Comparison of ENCODE assay signal across 13 cellular contexts in genomic region chr11:116834535-116835041, GRCh38. TPM values are rescaled to one million over a fixed set of nuclear protein-coding genes. Genes with fewer than 3 reads are reported as not detected.
DNase-seq lines count a peak whose midpoint lies in the region; ATAC-seq and TF ChIP-seq lines count a peak whose summit lies in the region.
"Not testable (repeated sequence)": the region's sequence is repeated elsewhere in the genome, so short reads cannot be mapped to it uniquely, and the experiment has no call there.
"Had no signal": no experiment of that assay in that cellular context is flagged by ENCODE, and none has a peak within 500 bp of the region (broad histone marks: within the 10 kb centered on the region; RNA-seq: fewer than 3 reads in every experiment).

No MANE protein-coding gene starts in this region.

- H3K4me2 ChIP-seq in DND-41 (ENCODE audit: insufficient read depth, low read length): peak overlapping the region; percentile 87

- not testable (repeated sequence) for H3K9me3 Mint-ChIP-seq in T-helper 2 cell treated with Interferon-gamma antibody and Interleukin-4, amounts not matched to agents 5 μg/mL and 100 μg/mL, for 36 hours; activated T-helper 1 cell treated with anti-CD3 and anti-CD28 coated beads, Interleukin-12 subunit alpha, Interleukin-12 subunit beta, Interleukin-2, Interleukin-4 antibody, amounts not matched to agents 30 ng/mL and 10 ng/mL and 1 ng/mL, durations not matched to agents 14 hours and 24 hours and 36 hours; central memory CD8-positive, alpha-beta T cell; immature natural killer cell; natural killer cell; stimulated activated effector memory CD8-positive, alpha-beta T cell treated with anti-CD3 and anti-CD28 coated beads, Interleukin-12 subunit alpha, Interleukin-12 subunit beta, amount 100 ng/mL, for 72 hours

- not testable (repeated sequence) for H3K79me2 ChIP-seq in DND-41 (ENCODE audit: insufficient read depth, low read length)

- not testable (repeated sequence) for H3K36me3 Mint-ChIP-seq in T-helper 2 cell treated with Interferon-gamma antibody and Interleukin-4, amounts not matched to agents 5 μg/mL and 100 μg/mL, for 36 hours (ENCODE audit: low read depth); activated T-helper 1 cell treated with anti-CD3 and anti-CD28 coated beads, Interleukin-12 subunit alpha, Interleukin-12 subunit beta, Interleukin-2, Interleukin-4 antibody, amounts not matched to agents 30 ng/mL and 10 ng/mL and 1 ng/mL, durations not matched to agents 14 hours and 24 hours and 36 hours (ENCODE audit: low read depth); central memory CD8-positive, alpha-beta T cell (ENCODE audit: insufficient read depth); immature natural killer cell; natural killer cell; stimulated activated effector memory CD8-positive, alpha-beta T cell treated with anti-CD3 and anti-CD28 coated beads, Interleukin-12 subunit alpha, Interleukin-12 subunit beta, amount 100 ng/mL, for 72 hours

- TF ChIP-seq CTCF in DND-41 (IDR thresholded peaks at IDR 0.05; ENCODE audit: borderline replicate concordance, extremely low read depth, low read length, poor library complexity, severe bottlenecking); natural killer cell (IDR thresholded peaks at IDR 0.05): not testable (repeated sequence)

- H3K4me3 ChIP-seq in DND-41 (ENCODE audit: low read depth in 1 of 2, low read length in 2 of 2): not testable (repeated sequence)

- H3K9me3 ChIP-seq in DND-41 (ENCODE audit: insufficient read depth, low read length, severe bottlenecking): not testable (repeated sequence)

- H3K27ac Mint-ChIP-seq in T-helper 2 cell treated with Interferon-gamma antibody and Interleukin-4, amounts not matched to agents 5 μg/mL and 100 μg/mL, for 36 hours: peak overlapping the region; percentile 55
- not testable (repeated sequence) for H3K27ac Mint-ChIP-seq in activated T-helper 1 cell treated with anti-CD3 and anti-CD28 coated beads, Interleukin-12 subunit alpha, Interleukin-12 subunit beta, Interleukin-2, Interleukin-4 antibody, amounts not matched to agents 30 ng/mL and 10 ng/mL and 1 ng/mL, durations not matched to agents 14 hours and 24 hours and 36 hours; stimulated activated effector memory CD8-positive, alpha-beta T cell treated with anti-CD3 and anti-CD28 coated beads, Interleukin-12 subunit alpha, Interleukin-12 subunit beta, amount 100 ng/mL, for 72 hours
- peak overlapping the region; percentile 78 for H3K27ac Mint-ChIP-seq in central memory CD8-positive, alpha-beta T cell (ENCODE audit: low read depth)
- H3K27ac Mint-ChIP-seq in immature natural killer cell: peak overlapping the region in 2 of 6 donors; percentile 24 to 61
- H3K27ac Mint-ChIP-seq in natural killer cell: peak overlapping the region in 1 of 2 donors; percentile 82

- not testable (repeated sequence) for H3K27ac ChIP-seq in DND-41 (ENCODE audit: low read length)

- peaks cover 13% of the 10 kb centered on the region for H3K4me1 Mint-ChIP-seq in T-helper 2 cell treated with Interferon-gamma antibody and Interleukin-4, amounts not matched to agents 5 μg/mL and 100 μg/mL, for 36 hours (ENCODE audit: low read depth)
- not testable (repeated sequence) for H3K4me1 Mint-ChIP-seq in activated T-helper 1 cell treated with anti-CD3 and anti-CD28 coated beads, Interleukin-12 subunit alpha, Interleukin-12 subunit beta, Interleukin-2, Interleukin-4 antibody, amounts not matched to agents 30 ng/mL and 10 ng/mL and 1 ng/mL, durations not matched to agents 14 hours and 24 hours and 36 hours (ENCODE audit: low read depth)
- H3K4me1 Mint-ChIP-seq in central memory CD8-positive, alpha-beta T cell: peaks cover 17% of the 10 kb centered on the region
- H3K4me1 Mint-ChIP-seq in immature natural killer cell (peaks cover 14 to 18% of the 10 kb centered on the region in 2 donors), natural killer cell (peaks cover 17 to 18% of the 10 kb centered on the region in 2 donors)
- peaks cover 11% of the 10 kb centered on the region for H3K4me1 Mint-ChIP-seq in stimulated activated effector memory CD8-positive, alpha-beta T cell treated with anti-CD3 and anti-CD28 coated beads, Interleukin-12 subunit alpha, Interleukin-12 subunit beta, amount 100 ng/mL, for 72 hours

- peaks cover 21% of the 10 kb centered on the region for H3K4me1 ChIP-seq in DND-41 (ENCODE audit: insufficient read depth, low read length)

- H3K36me3 ChIP-seq in DND-41 (ENCODE audit: insufficient read depth, low read length): not testable (repeated sequence)

- not testable (repeated sequence) for H3K27me3 ChIP-seq in DND-41 (ENCODE audit: insufficient read depth, low read length, poor library complexity)

- H3K27me3 Mint-ChIP-seq in T-helper 2 cell treated with Interferon-gamma antibody and Interleukin-4, amounts not matched to agents 5 μg/mL and 100 μg/mL, for 36 hours (ENCODE audit: low read depth); activated T-helper 1 cell treated with anti-CD3 and anti-CD28 coated beads, Interleukin-12 subunit alpha, Interleukin-12 subunit beta, Interleukin-2, Interleukin-4 antibody, amounts not matched to agents 30 ng/mL and 10 ng/mL and 1 ng/mL, durations not matched to agents 14 hours and 24 hours and 36 hours (ENCODE audit: insufficient read depth); central memory CD8-positive, alpha-beta T cell; immature natural killer cell (ENCODE audit: low read depth in 3 of 3); natural killer cell (ENCODE audit: low read depth in 2 of 2): not testable (repeated sequence)

- not testable (repeated sequence) for DNase-seq in DND-41; T-helper 2 cell treated with Interferon-gamma antibody and Interleukin-4, amounts not matched to agents 5 μg/mL and 100 μg/mL, for 36 hours (ENCODE audit: low spot score); activated T-helper 1 cell treated with anti-CD3 and anti-CD28 coated beads, Interleukin-12 subunit alpha, Interleukin-12 subunit beta, Interleukin-2, Interleukin-4 antibody, amounts not matched to agents 30 ng/mL and 10 ng/mL and 1 ng/mL, durations not matched to agents 14 hours and 24 hours and 36 hours (ENCODE audit: low spot score); central memory CD8-positive, alpha-beta T cell (ENCODE audit: low spot score in 2 of 2); immature natural killer cell; natural killer cell; stimulated activated effector memory CD8-positive, alpha-beta T cell treated with anti-CD3 and anti-CD28 coated beads, Interleukin-12 subunit alpha, Interleukin-12 subunit beta, amount 100 ng/mL, for 72 hours (ENCODE audit: low spot score in 2 of 2)

- H4K20me1 ChIP-seq in DND-41 (ENCODE audit: insufficient read depth, low read length): not testable (repeated sequence)

- not testable (repeated sequence) for ATAC-seq in DND-41 (ENCODE audit: insufficient read depth, low read depth); central memory CD8-positive, alpha-beta T cell (replicated peaks; ENCODE audit: extremely low read depth, poor library complexity, severe bottlenecking); natural killer cell; stimulated activated effector memory CD8-positive, alpha-beta T cell treated with anti-CD3 and anti-CD28 coated beads, Interleukin-12 subunit alpha, Interleukin-12 subunit beta, amount 100 ng/mL, for 72 hours

- peak overlapping the region; percentile 48 for H3K4me3 Mint-ChIP-seq in T-helper 2 cell treated with Interferon-gamma antibody and Interleukin-4, amounts not matched to agents 5 μg/mL and 100 μg/mL, for 36 hours
- H3K4me3 Mint-ChIP-seq in activated T-helper 1 cell treated with anti-CD3 and anti-CD28 coated beads, Interleukin-12 subunit alpha, Interleukin-12 subunit beta, Interleukin-2, Interleukin-4 antibody, amounts not matched to agents 30 ng/mL and 10 ng/mL and 1 ng/mL, durations not matched to agents 14 hours and 24 hours and 36 hours: peak overlapping the region; percentile 41
- H3K4me3 Mint-ChIP-seq in central memory CD8-positive, alpha-beta T cell: peak overlapping the region; percentile 79
- H3K4me3 Mint-ChIP-seq in immature natural killer cell (peak overlapping the region; percentile 66 to 83 (median 69)), natural killer cell (peak overlapping the region; percentile 84)
- H3K4me3 Mint-ChIP-seq in stimulated activated effector memory CD8-positive, alpha-beta T cell treated with anti-CD3 and anti-CD28 coated beads, Interleukin-12 subunit alpha, Interleukin-12 subunit beta, amount 100 ng/mL, for 72 hours: peak overlapping the region; percentile 69

- H2AFZ ChIP-seq in DND-41 (ENCODE audit: low read depth, low read length): not testable (repeated sequence)

- intact Hi-C loops in activated T-helper 1 cell treated with anti-CD3 and anti-CD28 coated beads, Interleukin-12 subunit alpha, Interleukin-12 subunit beta, Interleukin-2, Interleukin-4 antibody, amounts not matched to agents 30 ng/mL and 10 ng/mL and 1 ng/mL, durations not matched to agents 14 hours and 24 hours and 36 hours (cut with micrococcal nuclease): not testable (repeated sequence)
- intact Hi-C loops in natural killer cell (cut with micrococcal nuclease): loop anchor here (5.0 kb wide), 1 partner anchor 102 kb away; no protein-coding TSS in a partner anchor

- not testable (repeated sequence) for H3K9ac ChIP-seq in DND-41 (ENCODE audit: low read depth, low read length)

RNA-seq across cellular contexts. Expression of gene APOA1, which starts 2.8 kb away (rescaled TPM):
- 0.22 TPM in 1 of 2 replicates, not detected in the other for total RNA-seq in activated T-helper 1 cell treated with anti-CD3 and anti-CD28 coated beads, Interleukin-12 subunit alpha, Interleukin-12 subunit beta, Interleukin-2, Interleukin-4 antibody, amounts not matched to agents 30 ng/mL and 10 ng/mL and 1 ng/mL, durations not matched to agents 14 hours and 24 hours and 36 hours
- polyA plus RNA-seq in immature natural killer cell: under 1 TPM in 2 of 3 donors, not detected in 1; 0.42 to 0.53 TPM
- under 1 TPM in 2 of 3 donors, not detected in 1; 0.54 to 0.87 TPM for total RNA-seq in natural killer cell
- total RNA-seq: epithelial cell of proximal tubule had no signal

RNA-seq across cellular contexts. Expression of gene APOC3, which starts 4.9 kb away (rescaled TPM):
- not detected in 2 replicates for total RNA-seq in activated T-helper 1 cell treated with anti-CD3 and anti-CD28 coated beads, Interleukin-12 subunit alpha, Interleukin-12 subunit beta, Interleukin-2, Interleukin-4 antibody, amounts not matched to agents 30 ng/mL and 10 ng/mL and 1 ng/mL, durations not matched to agents 14 hours and 24 hours and 36 hours
- polyA plus RNA-seq in immature natural killer cell: not detected
- total RNA-seq in natural killer cell: not detected
- total RNA-seq: activated CD8-positive, alpha-beta memory T cell treated with anti-CD3 and anti-CD28 coated beads for 36 hours; epithelial cell of proximal tubule; left ventricle myocardium superior; occipital lobe had no signal

RNA-seq across cellular contexts. Expression of gene APOA4, which starts 11.5 kb away (rescaled TPM):
- total RNA-seq in activated T-helper 1 cell treated with anti-CD3 and anti-CD28 coated beads, Interleukin-12 subunit alpha, Interleukin-12 subunit beta, Interleukin-2, Interleukin-4 antibody, amounts not matched to agents 30 ng/mL and 10 ng/mL and 1 ng/mL, durations not matched to agents 14 hours and 24 hours and 36 hours: not detected in 2 replicates
- not detected for polyA plus RNA-seq in immature natural killer cell
- total RNA-seq in natural killer cell: not detected
- total RNA-seq: activated CD8-positive, alpha-beta memory T cell treated with anti-CD3 and anti-CD28 coated beads for 36 hours; body of pancreas; epithelial cell of proximal tubule; left ventricle myocardium superior; mucosa of descending colon; occipital lobe had no signal

RNA-seq across cellular contexts. Expression of gene APOA5, which starts 42.9 kb away (rescaled TPM):
- total RNA-seq in activated T-helper 1 cell treated with anti-CD3 and anti-CD28 coated beads, Interleukin-12 subunit alpha, Interleukin-12 subunit beta, Interleukin-2, Interleukin-4 antibody, amounts not matched to agents 30 ng/mL and 10 ng/mL and 1 ng/mL, durations not matched to agents 14 hours and 24 hours and 36 hours: not detected in 2 replicates
- not detected for polyA plus RNA-seq in immature natural killer cell
- total RNA-seq in natural killer cell: not detected
- total RNA-seq: activated CD8-positive, alpha-beta memory T cell treated with anti-CD3 and anti-CD28 coated beads for 36 hours; epithelial cell of proximal tubule; left ventricle myocardium superior; mucosa of descending colon; occipital lobe had no signal

RNA-seq across cellular contexts. Expression of gene ZPR1, which starts 46.8 kb away (rescaled TPM):
- 104 TPM in 2 replicates for total RNA-seq in activated T-helper 1 cell treated with anti-CD3 and anti-CD28 coated beads, Interleukin-12 subunit alpha, Interleukin-12 subunit beta, Interleukin-2, Interleukin-4 antibody, amounts not matched to agents 30 ng/mL and 10 ng/mL and 1 ng/mL, durations not matched to agents 14 hours and 24 hours and 36 hours
- 10 to 100 TPM; 27.8 to 34.3 (median 31.5) TPM for polyA plus RNA-seq in immature natural killer cell
- total RNA-seq in natural killer cell: 100 to 1,000 TPM in 1 of 3 donors, 10 to 100 TPM in 2; 92.0 to 107 (median 92.6) TPM
